Comparison of ENCODE assay signal across 2 cellular contexts in the genomic region with DNA sequence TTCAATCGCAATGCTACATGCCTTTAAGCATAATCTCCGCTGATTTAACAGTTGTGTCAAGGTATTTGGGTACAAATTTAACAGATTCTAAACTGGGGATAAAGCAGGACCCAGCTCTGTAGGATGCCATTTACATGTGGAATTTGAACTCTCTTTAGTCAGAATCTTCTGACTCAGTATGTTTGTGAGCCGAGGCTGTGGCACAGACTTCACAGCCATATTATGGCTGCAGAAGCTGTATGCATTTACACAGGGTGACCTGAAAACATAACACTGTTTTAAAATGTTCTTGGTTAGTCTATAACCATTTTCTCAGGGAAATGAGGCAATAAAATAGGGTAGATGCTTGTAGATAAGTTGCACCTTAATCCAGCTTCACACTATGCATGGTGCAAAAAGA.
TF ChIP-seq lines count a peak whose summit lies in the region.

No MANE protein-coding gene starts in this region.

TF ChIP-seq in SK-N-SH treated with all-trans-retinoic acid at 6 μM for 48 hours, 23 proteins besides CTCF, POLR2A, EP300 and RAD21 (continued from another document):
- TF ChIP-seq OSR1 (CRISPR knock-in tag; IDR thresholded peaks at IDR 0.05) (no peak), ISL1 (CRISPR knock-in tag; IDR thresholded peaks at IDR 0.05) (no peak), TOX (CRISPR knock-in tag; IDR thresholded peaks at IDR 0.05; ENCODE audit: borderline replicate concordance) (no peak), PPARA (CRISPR knock-in tag; IDR thresholded peaks at IDR 0.05; ENCODE audit: borderline replicate concordance) (no peak), POU6F1 (CRISPR knock-in tag; IDR thresholded peaks at IDR 0.05; ENCODE audit: borderline replicate concordance, low read depth) (no peak), GLIS3 (CRISPR knock-in tag; IDR thresholded peaks at IDR 0.05) (no peak), CREB5 (CRISPR knock-in tag; IDR thresholded peaks at IDR 0.05; ENCODE audit: low read depth) (no peak), ESRRG (CRISPR knock-in tag; IDR thresholded peaks at IDR 0.05) (no peak), ZFP30 (CRISPR knock-in tag; IDR thresholded peaks at IDR 0.05) (no peak), BACH2 (CRISPR knock-in tag; IDR thresholded peaks at IDR 0.05; ENCODE audit: borderline replicate concordance) (no peak), ZNF8 (CRISPR knock-in tag; IDR thresholded peaks at IDR 0.05) (no peak), ZC3H10 (CRISPR knock-in tag; IDR thresholded peaks at IDR 0.05) (no peak), TCF4 (CRISPR knock-in tag; IDR thresholded peaks at IDR 0.05; ENCODE audit: borderline replicate concordance) (no peak), RARB (CRISPR knock-in tag; IDR thresholded peaks at IDR 0.05) (no peak), CSDC2 (CRISPR knock-in tag; IDR thresholded peaks at IDR 0.05) (no peak)
- TF ChIP-seq, protein P1, sequence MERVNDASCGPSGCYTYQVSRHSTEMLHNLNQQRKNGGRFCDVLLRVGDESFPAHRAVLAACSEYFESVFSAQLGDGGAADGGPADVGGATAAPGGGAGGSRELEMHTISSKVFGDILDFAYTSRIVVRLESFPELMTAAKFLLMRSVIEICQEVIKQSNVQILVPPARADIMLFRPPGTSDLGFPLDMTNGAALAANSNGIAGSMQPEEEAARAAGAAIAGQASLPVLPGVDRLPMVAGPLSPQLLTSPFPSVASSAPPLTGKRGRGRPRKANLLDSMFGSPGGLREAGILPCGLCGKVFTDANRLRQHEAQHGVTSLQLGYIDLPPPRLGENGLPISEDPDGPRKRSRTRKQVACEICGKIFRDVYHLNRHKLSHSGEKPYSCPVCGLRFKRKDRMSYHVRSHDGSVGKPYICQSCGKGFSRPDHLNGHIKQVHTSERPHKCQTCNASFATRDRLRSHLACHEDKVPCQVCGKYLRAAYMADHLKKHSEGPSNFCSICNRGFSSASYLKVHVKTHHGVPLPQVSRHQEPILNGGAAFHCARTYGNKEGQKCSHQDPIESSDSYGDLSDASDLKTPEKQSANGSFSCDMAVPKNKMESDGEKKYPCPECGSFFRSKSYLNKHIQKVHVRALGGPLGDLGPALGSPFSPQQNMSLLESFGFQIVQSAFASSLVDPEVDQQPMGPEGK (CRISPR knock-in tag; IDR thresholded peaks at IDR 0.05; ENCODE audit: borderline replicate concordance), result no peak
- TF ChIP-seq, protein P2, sequence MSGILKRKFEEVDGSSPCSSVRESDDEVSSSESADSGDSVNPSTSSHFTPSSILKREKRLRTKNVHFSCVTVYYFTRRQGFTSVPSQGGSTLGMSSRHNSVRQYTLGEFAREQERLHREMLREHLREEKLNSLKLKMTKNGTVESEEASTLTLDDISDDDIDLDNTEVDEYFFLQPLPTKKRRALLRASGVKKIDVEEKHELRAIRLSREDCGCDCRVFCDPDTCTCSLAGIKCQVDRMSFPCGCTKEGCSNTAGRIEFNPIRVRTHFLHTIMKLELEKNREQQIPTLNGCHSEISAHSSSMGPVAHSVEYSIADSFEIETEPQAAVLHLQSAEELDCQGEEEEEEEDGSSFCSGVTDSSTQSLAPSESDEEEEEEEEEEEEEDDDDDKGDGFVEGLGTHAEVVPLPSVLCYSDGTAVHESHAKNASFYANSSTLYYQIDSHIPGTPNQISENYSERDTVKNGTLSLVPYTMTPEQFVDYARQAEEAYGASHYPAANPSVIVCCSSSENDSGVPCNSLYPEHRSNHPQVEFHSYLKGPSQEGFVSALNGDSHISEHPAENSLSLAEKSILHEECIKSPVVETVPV (CRISPR knock-in tag; IDR thresholded peaks at IDR 0.05), result no peak

TF ChIP-seq in SK-N-SH, 30 proteins besides CTCF, POLR2A, EP300 and RAD21 (continued from another document):
- TF ChIP-seq RFX5 (IDR thresholded peaks at IDR 0.05; ENCODE audit: low read length) (no peak), FOSL2 (IDR thresholded peaks at IDR 0.05; ENCODE audit: borderline replicate concordance, low read depth) (no peak), CHD2 (IDR thresholded peaks at IDR 0.05; ENCODE audit: low read length, partially characterized antibody) (no peak), MAX (IDR thresholded peaks at IDR 0.05; ENCODE audit: low read depth) (no peak), IRF3 (IDR thresholded peaks at IDR 0.05; ENCODE audit: low read depth, low read length) (no peak), POLR2AphosphoS5 (IDR thresholded peaks at IDR 0.05; ENCODE audit: low read depth, low read length) (no peak)
- TF ChIP-seq, protein P3, sequence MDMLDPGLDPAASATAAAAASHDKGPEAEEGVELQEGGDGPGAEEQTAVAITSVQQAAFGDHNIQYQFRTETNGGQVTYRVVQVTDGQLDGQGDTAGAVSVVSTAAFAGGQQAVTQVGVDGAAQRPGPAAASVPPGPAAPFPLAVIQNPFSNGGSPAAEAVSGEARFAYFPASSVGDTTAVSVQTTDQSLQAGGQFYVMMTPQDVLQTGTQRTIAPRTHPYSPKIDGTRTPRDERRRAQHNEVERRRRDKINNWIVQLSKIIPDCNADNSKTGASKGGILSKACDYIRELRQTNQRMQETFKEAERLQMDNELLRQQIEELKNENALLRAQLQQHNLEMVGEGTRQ (IDR thresholded peaks at IDR 0.05; ENCODE audit: borderline replicate concordance, low read depth, low read length), result no peak
